2 cellular contexts compared by ENCODE assay signal in the genomic region with DNA sequence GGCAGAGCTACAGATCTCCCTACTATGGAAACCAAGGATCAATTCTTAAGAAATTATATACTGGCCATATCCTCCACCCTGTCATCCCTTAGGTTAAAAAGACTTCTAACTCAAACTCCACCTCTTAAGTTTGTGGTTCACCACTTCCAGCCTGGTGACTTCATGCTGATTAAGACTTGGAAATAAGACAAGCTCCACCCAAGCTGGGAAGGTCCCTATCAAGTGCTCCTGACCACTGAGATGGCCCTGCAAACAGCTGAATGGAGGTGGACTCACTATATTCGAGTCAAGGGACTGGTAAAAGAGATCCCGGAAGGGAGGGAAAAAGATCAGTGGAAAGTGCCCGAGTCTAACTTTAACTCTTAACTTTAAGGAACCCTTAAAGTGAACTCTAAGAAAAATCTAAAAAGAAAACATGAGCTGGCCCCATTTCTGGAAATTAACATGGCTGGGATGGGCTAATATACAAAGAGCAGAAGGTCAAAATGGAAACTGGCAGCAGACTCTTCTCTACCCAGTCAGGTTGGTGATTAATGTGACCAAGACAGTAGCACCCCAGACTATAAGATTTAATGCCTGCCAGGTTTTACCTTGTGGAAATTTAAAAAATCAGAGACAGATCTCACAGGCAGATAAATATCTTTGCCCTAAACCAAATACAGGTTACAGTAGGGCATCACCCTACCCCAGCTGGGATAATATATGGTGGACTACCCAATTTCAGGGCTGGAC.
TF ChIP-seq lines count a peak whose summit lies in the region.

No MANE protein-coding gene starts in this region.

TF ChIP-seq in SK-N-SH, 30 proteins besides CTCF, POLR2A, EP300 and RAD21 (continued from another document):
- no peak for TF ChIP-seq MXI1 (IDR thresholded peaks at IDR 0.05; ENCODE audit: low read depth, low read length)
- TF ChIP-seq FOXJ3 (CRISPR knock-in tag; IDR thresholded peaks at IDR 0.05), result no peak
- no peak for TF ChIP-seq MEF2A (IDR thresholded peaks at IDR 0.05; ENCODE audit: borderline replicate concordance, low read depth)
- TF ChIP-seq, protein P1, sequence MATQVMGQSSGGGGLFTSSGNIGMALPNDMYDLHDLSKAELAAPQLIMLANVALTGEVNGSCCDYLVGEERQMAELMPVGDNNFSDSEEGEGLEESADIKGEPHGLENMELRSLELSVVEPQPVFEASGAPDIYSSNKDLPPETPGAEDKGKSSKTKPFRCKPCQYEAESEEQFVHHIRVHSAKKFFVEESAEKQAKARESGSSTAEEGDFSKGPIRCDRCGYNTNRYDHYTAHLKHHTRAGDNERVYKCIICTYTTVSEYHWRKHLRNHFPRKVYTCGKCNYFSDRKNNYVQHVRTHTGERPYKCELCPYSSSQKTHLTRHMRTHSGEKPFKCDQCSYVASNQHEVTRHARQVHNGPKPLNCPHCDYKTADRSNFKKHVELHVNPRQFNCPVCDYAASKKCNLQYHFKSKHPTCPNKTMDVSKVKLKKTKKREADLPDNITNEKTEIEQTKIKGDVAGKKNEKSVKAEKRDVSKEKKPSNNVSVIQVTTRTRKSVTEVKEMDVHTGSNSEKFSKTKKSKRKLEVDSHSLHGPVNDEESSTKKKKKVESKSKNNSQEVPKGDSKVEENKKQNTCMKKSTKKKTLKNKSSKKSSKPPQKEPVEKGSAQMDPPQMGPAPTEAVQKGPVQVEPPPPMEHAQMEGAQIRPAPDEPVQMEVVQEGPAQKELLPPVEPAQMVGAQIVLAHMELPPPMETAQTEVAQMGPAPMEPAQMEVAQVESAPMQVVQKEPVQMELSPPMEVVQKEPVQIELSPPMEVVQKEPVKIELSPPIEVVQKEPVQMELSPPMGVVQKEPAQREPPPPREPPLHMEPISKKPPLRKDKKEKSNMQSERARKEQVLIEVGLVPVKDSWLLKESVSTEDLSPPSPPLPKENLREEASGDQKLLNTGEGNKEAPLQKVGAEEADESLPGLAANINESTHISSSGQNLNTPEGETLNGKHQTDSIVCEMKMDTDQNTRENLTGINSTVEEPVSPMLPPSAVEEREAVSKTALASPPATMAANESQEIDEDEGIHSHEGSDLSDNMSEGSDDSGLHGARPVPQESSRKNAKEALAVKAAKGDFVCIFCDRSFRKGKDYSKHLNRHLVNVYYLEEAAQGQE (IDR thresholded peaks at IDR 0.05; ENCODE audit: low read depth, low read length), result no peak
- TF ChIP-seq, protein P2, sequence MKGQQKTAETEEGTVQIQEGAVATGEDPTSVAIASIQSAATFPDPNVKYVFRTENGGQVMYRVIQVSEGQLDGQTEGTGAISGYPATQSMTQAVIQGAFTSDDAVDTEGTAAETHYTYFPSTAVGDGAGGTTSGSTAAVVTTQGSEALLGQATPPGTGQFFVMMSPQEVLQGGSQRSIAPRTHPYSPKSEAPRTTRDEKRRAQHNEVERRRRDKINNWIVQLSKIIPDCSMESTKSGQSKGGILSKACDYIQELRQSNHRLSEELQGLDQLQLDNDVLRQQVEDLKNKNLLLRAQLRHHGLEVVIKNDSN (IDR thresholded peaks at IDR 0.05; ENCODE audit: borderline replicate concordance, low read depth), result no peak

TF ChIP-seq in SK-N-SH treated with all-trans-retinoic acid at 6 μM for 48 hours, 23 proteins besides CTCF, POLR2A, EP300 and RAD21 (continued from another document):
- TF ChIP-seq ZC3H10 (CRISPR knock-in tag; IDR thresholded peaks at IDR 0.05) (no peak), ARNTL (CRISPR knock-in tag; IDR thresholded peaks at IDR 0.05; ENCODE audit: borderline replicate concordance, low read depth) (no peak), PPARA (CRISPR knock-in tag; IDR thresholded peaks at IDR 0.05; ENCODE audit: borderline replicate concordance) (no peak), RARB (CRISPR knock-in tag; IDR thresholded peaks at IDR 0.05) (no peak), GLIS3 (CRISPR knock-in tag; IDR thresholded peaks at IDR 0.05) (no peak), BACH2 (CRISPR knock-in tag; IDR thresholded peaks at IDR 0.05; ENCODE audit: borderline replicate concordance) (no peak), ZNF8 (CRISPR knock-in tag; IDR thresholded peaks at IDR 0.05) (no peak), ZFP3 (CRISPR knock-in tag; IDR thresholded peaks at IDR 0.05) (no peak), ISL1 (CRISPR knock-in tag; IDR thresholded peaks at IDR 0.05) (no peak), CSDC2 (CRISPR knock-in tag; IDR thresholded peaks at IDR 0.05) (no peak), ZNF70 (CRISPR knock-in tag; IDR thresholded peaks at IDR 0.05) (no peak), OSR1 (CRISPR knock-in tag; IDR thresholded peaks at IDR 0.05) (no peak)
- TF ChIP-seq, protein P3, sequence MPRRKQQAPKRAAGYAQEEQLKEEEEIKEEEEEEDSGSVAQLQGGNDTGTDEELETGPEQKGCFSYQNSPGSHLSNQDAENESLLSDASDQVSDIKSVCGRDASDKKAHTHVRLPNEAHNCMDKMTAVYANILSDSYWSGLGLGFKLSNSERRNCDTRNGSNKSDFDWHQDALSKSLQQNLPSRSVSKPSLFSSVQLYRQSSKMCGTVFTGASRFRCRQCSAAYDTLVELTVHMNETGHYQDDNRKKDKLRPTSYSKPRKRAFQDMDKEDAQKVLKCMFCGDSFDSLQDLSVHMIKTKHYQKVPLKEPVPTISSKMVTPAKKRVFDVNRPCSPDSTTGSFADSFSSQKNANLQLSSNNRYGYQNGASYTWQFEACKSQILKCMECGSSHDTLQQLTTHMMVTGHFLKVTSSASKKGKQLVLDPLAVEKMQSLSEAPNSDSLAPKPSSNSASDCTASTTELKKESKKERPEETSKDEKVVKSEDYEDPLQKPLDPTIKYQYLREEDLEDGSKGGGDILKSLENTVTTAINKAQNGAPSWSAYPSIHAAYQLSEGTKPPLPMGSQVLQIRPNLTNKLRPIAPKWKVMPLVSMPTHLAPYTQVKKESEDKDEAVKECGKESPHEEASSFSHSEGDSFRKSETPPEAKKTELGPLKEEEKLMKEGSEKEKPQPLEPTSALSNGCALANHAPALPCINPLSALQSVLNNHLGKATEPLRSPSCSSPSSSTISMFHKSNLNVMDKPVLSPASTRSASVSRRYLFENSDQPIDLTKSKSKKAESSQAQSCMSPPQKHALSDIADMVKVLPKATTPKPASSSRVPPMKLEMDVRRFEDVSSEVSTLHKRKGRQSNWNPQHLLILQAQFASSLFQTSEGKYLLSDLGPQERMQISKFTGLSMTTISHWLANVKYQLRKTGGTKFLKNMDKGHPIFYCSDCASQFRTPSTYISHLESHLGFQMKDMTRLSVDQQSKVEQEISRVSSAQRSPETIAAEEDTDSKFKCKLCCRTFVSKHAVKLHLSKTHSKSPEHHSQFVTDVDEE (CRISPR knock-in tag; IDR thresholded peaks at IDR 0.05), result no peak
- TF ChIP-seq, protein P4, sequence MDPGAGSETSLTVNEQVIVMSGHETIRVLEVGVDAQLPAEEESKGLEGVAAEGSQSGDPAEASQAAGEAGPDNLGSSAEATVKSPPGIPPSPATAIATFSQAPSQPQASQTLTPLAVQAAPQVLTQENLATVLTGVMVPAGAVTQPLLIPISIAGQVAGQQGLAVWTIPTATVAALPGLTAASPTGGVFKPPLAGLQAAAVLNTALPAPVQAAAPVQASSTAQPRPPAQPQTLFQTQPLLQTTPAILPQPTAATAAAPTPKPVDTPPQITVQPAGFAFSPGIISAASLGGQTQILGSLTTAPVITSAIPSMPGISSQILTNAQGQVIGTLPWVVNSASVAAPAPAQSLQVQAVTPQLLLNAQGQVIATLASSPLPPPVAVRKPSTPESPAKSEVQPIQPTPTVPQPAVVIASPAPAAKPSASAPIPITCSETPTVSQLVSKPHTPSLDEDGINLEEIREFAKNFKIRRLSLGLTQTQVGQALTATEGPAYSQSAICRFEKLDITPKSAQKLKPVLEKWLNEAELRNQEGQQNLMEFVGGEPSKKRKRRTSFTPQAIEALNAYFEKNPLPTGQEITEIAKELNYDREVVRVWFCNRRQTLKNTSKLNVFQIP (CRISPR knock-in tag; IDR thresholded peaks at IDR 0.05; ENCODE audit: borderline replicate concordance, low read depth), result no peak
- TF ChIP-seq, protein P5, sequence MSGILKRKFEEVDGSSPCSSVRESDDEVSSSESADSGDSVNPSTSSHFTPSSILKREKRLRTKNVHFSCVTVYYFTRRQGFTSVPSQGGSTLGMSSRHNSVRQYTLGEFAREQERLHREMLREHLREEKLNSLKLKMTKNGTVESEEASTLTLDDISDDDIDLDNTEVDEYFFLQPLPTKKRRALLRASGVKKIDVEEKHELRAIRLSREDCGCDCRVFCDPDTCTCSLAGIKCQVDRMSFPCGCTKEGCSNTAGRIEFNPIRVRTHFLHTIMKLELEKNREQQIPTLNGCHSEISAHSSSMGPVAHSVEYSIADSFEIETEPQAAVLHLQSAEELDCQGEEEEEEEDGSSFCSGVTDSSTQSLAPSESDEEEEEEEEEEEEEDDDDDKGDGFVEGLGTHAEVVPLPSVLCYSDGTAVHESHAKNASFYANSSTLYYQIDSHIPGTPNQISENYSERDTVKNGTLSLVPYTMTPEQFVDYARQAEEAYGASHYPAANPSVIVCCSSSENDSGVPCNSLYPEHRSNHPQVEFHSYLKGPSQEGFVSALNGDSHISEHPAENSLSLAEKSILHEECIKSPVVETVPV (CRISPR knock-in tag; IDR thresholded peaks at IDR 0.05), result no peak
